In the genomic region with DNA sequence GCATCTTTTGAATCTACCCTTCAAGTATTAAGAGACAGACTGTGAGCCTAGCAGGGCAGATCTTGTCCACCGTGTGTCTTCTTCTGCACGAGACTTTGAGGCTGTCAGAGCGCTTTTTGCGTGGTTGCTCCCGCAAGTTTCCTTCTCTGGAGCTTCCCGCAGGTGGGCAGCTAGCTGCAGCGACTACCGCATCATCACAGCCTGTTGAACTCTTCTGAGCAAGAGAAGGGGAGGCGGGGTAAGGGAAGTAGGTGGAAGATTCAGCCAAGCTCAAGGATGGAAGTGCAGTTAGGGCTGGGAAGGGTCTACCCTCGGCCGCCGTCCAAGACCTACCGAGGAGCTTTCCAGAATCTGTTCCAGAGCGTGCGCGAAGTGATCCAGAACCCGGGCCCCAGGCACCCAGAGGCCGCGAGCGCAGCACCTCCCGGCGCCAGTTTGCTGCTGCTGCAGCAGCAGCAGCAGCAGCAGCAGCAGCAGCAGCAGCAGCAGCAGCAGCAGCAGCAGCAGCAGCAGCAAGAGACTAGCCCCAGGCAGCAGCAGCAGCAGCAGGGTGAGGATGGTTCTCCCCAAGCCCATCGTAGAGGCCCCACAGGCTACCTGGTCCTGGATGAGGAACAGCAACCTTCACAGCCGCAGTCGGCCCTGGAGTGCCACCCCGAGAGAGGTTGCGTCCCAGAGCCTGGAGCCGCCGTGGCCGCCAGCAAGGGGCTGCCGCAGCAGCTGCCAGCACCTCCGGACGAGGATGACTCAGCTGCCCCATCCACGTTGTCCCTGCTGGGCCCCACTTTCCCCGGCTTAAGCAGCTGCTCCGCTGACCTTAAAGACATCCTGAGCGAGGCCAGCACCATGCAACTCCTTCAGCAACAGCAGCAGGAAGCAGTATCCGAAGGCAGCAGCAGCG, we compare ENCODE assay signal across 8 cellular contexts. TPM values are rescaled to one million over a fixed set of nuclear protein-coding genes. Genes with fewer than 3 reads are reported as not detected.
DNase-seq lines count a peak whose midpoint lies in the region; ATAC-seq and TF ChIP-seq lines count a peak whose summit lies in the region.

No MANE protein-coding gene starts in this region.

- H3K27ac ChIP-seq in iPS DF 6.9 (ENCODE audit: low read length) (no peak overlapping the region), smooth muscle cell (ENCODE audit: low read depth) (no peak overlapping the region)

- H3K9ac ChIP-seq in adipocyte (ENCODE audit: low read length) (peak overlapping the region; percentile 82), smooth muscle cell (ENCODE audit: low read depth) (no peak overlapping the region)

- no peak for ATAC-seq in HG03565 (IDR thresholded peaks at IDR 0.05; ENCODE audit: unreplicated experiment)
- no peak for ATAC-seq in GM18907 (IDR thresholded peaks at IDR 0.05; ENCODE audit: unreplicated experiment)
- ATAC-seq in GM18868 (IDR thresholded peaks at IDR 0.05; ENCODE audit: unreplicated experiment) = no peak

- no peak for TF ChIP-seq CTCF in HFF-Myc (IDR thresholded peaks at IDR 0.05; ENCODE audit: low read depth, low read length, missing control alignments)
- no peak for TF ChIP-seq CTCF in smooth muscle cell (IDR thresholded peaks at IDR 0.05; ENCODE audit: borderline replicate concordance, insufficient read depth, poor library complexity, severe bottlenecking)

- H3K9me3 ChIP-seq in adipocyte (ENCODE audit: control insufficient read depth, low read length) = peaks cover 18% of the 10 kb centered on the region
- no peaks in the 10 kb centered on the region for H3K9me3 ChIP-seq in iPS DF 6.9 (ENCODE audit: control insufficient read depth, insufficient read depth, low read length)
- H3K9me3 ChIP-seq in smooth muscle cell (replicated peaks; ENCODE audit: low read depth) = no peaks in the 10 kb centered on the region

- no peaks in the 10 kb centered on the region for H3F3A ChIP-seq in smooth muscle cell (ENCODE audit: low read depth)

- no CpG with 5 or more reads among the region's 39 CpGs for WGBS in iPS DF 6.9 (ENCODE audit: insufficient coverage, insufficient read length)
- WGBS in smooth muscle cell (ENCODE audit: low lambda C conversion rate) = 46% methylated on average over 39 of the region's 39 CpGs

- H3K79me2 ChIP-seq in smooth muscle cell (ENCODE audit: low read depth) = no peaks in the 10 kb centered on the region

- DNase-seq in HFF-Myc (ENCODE audit: extremely low read depth, low read depth) (no peak), adipocyte (ENCODE audit: low read depth) (peak; percentile 44), iPS DF 6.9 (ENCODE audit: low read depth, low spot score) (no peak), smooth muscle cell (lab: John Stamatoyannopoulos, UW; ENCODE audit: unreplicated experiment) (peak; percentile 5), putamen (ENCODE audit: low spot score) (no peak)

- H3K36me3 ChIP-seq in adipocyte (ENCODE audit: control insufficient read depth, insufficient read depth, low read length, severe bottlenecking) (no peaks in the 10 kb centered on the region), iPS DF 6.9 (ENCODE audit: control insufficient read depth, insufficient read depth, low read length) (no peaks in the 10 kb centered on the region), smooth muscle cell (ENCODE audit: low read depth) (no peaks in the 10 kb centered on the region)

- peak overlapping the region; percentile 70 for H3K4me3 ChIP-seq in HFF-Myc (replicated peaks; ENCODE audit: low read depth, low read length)
- peak overlapping the region; percentile 88 for H3K4me3 ChIP-seq in adipocyte (ENCODE audit: low read length)
- H3K4me3 ChIP-seq in iPS DF 6.9 (ENCODE audit: low read length) = peak overlapping the region; percentile 51; the same call in 1 of the 2 replicates
- peak overlapping the region; percentile 50 for H3K4me3 ChIP-seq in smooth muscle cell

- H3K4me2 ChIP-seq in smooth muscle cell = peak overlapping the region; percentile 84

- H3K4me1 ChIP-seq in adipocyte (ENCODE audit: control insufficient read depth, insufficient read depth, low read length) = peaks cover 11% of the 10 kb centered on the region
- no peaks in the 10 kb centered on the region; the same call in 1 of the 2 replicates for H3K4me1 ChIP-seq in iPS DF 6.9 (ENCODE audit: control insufficient read depth, insufficient read depth, low read length)
- no peaks in the 10 kb centered on the region for H3K4me1 ChIP-seq in smooth muscle cell (ENCODE audit: low read depth)

- peak overlapping the region; percentile 58 for H2AFZ ChIP-seq in smooth muscle cell (ENCODE audit: low read depth)

- H3K27me3 ChIP-seq in adipocyte (replicated peaks; ENCODE audit: control insufficient read depth, insufficient read depth, low read length) (peaks cover 10% of the 10 kb centered on the region), iPS DF 6.9 (ENCODE audit: control insufficient read depth, insufficient read depth, low read length) (no peaks in the 10 kb centered on the region), smooth muscle cell (ENCODE audit: low read depth) (peaks cover 4% of the 10 kb centered on the region)

- H4K20me1 ChIP-seq in smooth muscle cell (ENCODE audit: low read depth) = no peaks in the 10 kb centered on the region

RNA-seq across cellular contexts. Expression of a gene that starts 1.3 kb away (rescaled TPM):
- total RNA-seq in smooth muscle cell = 2.4 and 2.7 TPM in 2 replicates
- 0.72 and 1.3 TPM in 2 replicates for polyA plus RNA-seq in smooth muscle cell

Comparison
In these comparisons a context has a peak if more than half of its experiments do, and no peak if none do; other contexts are left out.
1. DNase-seq: peak in adipocyte (single experiment) and smooth muscle cell (single experiment); none in HFF-Myc (single experiment), iPS DF 6.9 (single experiment) and putamen (single experiment).
2. Peak in every context shown above with its lines, with median percentiles within 50 percentile points of each other: H3K4me3 ChIP-seq.